ENCODE assay signal across 3 cellular contexts in the genomic region with DNA sequence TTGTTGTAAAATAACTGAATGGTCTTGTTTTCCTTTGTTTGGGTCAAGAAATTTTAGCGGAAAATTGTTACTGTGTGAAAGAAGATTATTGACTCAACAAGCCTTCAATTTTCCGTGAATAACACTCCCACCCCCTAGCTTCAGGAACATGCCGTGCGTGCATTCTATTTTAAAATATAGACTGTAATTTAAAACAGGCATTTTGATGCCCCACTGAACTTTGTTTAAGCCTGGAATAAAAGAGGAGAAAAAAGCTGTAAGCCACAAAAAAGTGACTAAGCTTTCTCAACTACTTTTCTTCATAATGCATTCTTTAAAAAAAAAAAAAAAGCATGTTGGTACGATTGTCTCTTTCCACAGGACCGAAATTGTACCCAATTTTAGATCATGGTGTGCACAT.
TF ChIP-seq lines count a peak whose summit lies in the region.

No MANE protein-coding gene starts in this region.

TF ChIP-seq in SK-N-SH, 30 proteins besides CTCF, POLR2A, EP300 and RAD21 (continued from another document):
- TF ChIP-seq, protein P1, sequence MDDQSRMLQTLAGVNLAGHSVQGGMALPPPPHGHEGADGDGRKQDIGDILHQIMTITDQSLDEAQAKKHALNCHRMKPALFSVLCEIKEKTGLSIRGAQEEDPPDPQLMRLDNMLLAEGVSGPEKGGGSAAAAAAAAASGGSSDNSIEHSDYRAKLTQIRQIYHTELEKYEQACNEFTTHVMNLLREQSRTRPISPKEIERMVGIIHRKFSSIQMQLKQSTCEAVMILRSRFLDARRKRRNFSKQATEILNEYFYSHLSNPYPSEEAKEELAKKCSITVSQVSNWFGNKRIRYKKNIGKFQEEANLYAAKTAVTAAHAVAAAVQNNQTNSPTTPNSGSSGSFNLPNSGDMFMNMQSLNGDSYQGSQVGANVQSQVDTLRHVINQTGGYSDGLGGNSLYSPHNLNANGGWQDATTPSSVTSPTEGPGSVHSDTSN (IDR thresholded peaks at IDR 0.05), result no peak
TF ChIP-seq in SK-N-SH: peak in this region for 0.

TF ChIP-seq in SK-N-SH treated with all-trans-retinoic acid at 6 μM for 48 hours, 23 proteins besides CTCF, POLR2A, EP300 and RAD21 (continued from another document):
- TF ChIP-seq, protein P2, sequence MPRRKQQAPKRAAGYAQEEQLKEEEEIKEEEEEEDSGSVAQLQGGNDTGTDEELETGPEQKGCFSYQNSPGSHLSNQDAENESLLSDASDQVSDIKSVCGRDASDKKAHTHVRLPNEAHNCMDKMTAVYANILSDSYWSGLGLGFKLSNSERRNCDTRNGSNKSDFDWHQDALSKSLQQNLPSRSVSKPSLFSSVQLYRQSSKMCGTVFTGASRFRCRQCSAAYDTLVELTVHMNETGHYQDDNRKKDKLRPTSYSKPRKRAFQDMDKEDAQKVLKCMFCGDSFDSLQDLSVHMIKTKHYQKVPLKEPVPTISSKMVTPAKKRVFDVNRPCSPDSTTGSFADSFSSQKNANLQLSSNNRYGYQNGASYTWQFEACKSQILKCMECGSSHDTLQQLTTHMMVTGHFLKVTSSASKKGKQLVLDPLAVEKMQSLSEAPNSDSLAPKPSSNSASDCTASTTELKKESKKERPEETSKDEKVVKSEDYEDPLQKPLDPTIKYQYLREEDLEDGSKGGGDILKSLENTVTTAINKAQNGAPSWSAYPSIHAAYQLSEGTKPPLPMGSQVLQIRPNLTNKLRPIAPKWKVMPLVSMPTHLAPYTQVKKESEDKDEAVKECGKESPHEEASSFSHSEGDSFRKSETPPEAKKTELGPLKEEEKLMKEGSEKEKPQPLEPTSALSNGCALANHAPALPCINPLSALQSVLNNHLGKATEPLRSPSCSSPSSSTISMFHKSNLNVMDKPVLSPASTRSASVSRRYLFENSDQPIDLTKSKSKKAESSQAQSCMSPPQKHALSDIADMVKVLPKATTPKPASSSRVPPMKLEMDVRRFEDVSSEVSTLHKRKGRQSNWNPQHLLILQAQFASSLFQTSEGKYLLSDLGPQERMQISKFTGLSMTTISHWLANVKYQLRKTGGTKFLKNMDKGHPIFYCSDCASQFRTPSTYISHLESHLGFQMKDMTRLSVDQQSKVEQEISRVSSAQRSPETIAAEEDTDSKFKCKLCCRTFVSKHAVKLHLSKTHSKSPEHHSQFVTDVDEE (CRISPR knock-in tag; IDR thresholded peaks at IDR 0.05), result no peak
- TF ChIP-seq ZNF565 (CRISPR knock-in tag; conservative IDR thresholded peaks at IDR 0.05; ENCODE audit: low read depth) (no peak), CSDC2 (CRISPR knock-in tag; IDR thresholded peaks at IDR 0.05) (no peak), OSR1 (CRISPR knock-in tag; IDR thresholded peaks at IDR 0.05) (no peak), ZFP3 (CRISPR knock-in tag; IDR thresholded peaks at IDR 0.05) (no peak), ZFP30 (CRISPR knock-in tag; IDR thresholded peaks at IDR 0.05) (no peak), ZC3H10 (CRISPR knock-in tag; IDR thresholded peaks at IDR 0.05) (no peak), ZNF70 (CRISPR knock-in tag; IDR thresholded peaks at IDR 0.05) (no peak), ZNF8 (CRISPR knock-in tag; IDR thresholded peaks at IDR 0.05) (no peak), TOX (CRISPR knock-in tag; IDR thresholded peaks at IDR 0.05; ENCODE audit: borderline replicate concordance) (no peak), ISL1 (CRISPR knock-in tag; IDR thresholded peaks at IDR 0.05) (no peak), ARNTL (CRISPR knock-in tag; IDR thresholded peaks at IDR 0.05; ENCODE audit: borderline replicate concordance, low read depth) (no peak)
- TF ChIP-seq, protein P3, sequence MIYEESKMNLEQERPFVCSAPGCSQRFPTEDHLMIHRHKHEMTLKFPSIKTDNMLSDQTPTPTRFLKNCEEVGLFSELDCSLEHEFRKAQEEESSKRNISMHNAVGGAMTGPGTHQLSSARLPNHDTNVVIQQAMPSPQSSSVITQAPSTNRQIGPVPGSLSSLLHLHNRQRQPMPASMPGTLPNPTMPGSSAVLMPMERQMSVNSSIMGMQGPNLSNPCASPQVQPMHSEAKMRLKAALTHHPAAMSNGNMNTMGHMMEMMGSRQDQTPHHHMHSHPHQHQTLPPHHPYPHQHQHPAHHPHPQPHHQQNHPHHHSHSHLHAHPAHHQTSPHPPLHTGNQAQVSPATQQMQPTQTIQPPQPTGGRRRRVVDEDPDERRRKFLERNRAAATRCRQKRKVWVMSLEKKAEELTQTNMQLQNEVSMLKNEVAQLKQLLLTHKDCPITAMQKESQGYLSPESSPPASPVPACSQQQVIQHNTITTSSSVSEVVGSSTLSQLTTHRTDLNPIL (CRISPR knock-in tag; IDR thresholded peaks at IDR 0.05; ENCODE audit: low read depth), result no peak
- TF ChIP-seq, protein P4, sequence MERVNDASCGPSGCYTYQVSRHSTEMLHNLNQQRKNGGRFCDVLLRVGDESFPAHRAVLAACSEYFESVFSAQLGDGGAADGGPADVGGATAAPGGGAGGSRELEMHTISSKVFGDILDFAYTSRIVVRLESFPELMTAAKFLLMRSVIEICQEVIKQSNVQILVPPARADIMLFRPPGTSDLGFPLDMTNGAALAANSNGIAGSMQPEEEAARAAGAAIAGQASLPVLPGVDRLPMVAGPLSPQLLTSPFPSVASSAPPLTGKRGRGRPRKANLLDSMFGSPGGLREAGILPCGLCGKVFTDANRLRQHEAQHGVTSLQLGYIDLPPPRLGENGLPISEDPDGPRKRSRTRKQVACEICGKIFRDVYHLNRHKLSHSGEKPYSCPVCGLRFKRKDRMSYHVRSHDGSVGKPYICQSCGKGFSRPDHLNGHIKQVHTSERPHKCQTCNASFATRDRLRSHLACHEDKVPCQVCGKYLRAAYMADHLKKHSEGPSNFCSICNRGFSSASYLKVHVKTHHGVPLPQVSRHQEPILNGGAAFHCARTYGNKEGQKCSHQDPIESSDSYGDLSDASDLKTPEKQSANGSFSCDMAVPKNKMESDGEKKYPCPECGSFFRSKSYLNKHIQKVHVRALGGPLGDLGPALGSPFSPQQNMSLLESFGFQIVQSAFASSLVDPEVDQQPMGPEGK (CRISPR knock-in tag; IDR thresholded peaks at IDR 0.05; ENCODE audit: borderline replicate concordance), result no peak
- TF ChIP-seq, protein P5, sequence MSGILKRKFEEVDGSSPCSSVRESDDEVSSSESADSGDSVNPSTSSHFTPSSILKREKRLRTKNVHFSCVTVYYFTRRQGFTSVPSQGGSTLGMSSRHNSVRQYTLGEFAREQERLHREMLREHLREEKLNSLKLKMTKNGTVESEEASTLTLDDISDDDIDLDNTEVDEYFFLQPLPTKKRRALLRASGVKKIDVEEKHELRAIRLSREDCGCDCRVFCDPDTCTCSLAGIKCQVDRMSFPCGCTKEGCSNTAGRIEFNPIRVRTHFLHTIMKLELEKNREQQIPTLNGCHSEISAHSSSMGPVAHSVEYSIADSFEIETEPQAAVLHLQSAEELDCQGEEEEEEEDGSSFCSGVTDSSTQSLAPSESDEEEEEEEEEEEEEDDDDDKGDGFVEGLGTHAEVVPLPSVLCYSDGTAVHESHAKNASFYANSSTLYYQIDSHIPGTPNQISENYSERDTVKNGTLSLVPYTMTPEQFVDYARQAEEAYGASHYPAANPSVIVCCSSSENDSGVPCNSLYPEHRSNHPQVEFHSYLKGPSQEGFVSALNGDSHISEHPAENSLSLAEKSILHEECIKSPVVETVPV (CRISPR knock-in tag; IDR thresholded peaks at IDR 0.05), result no peak

TF ChIP-seq in WTC11, 78 proteins besides CTCF, POLR2A, EP300 and RAD21 (continued from another document):
- no peak for TF ChIP-seq PRRX2 (CRISPR knock-in tag; IDR thresholded peaks at IDR 0.05)
- TF ChIP-seq, protein P6, sequence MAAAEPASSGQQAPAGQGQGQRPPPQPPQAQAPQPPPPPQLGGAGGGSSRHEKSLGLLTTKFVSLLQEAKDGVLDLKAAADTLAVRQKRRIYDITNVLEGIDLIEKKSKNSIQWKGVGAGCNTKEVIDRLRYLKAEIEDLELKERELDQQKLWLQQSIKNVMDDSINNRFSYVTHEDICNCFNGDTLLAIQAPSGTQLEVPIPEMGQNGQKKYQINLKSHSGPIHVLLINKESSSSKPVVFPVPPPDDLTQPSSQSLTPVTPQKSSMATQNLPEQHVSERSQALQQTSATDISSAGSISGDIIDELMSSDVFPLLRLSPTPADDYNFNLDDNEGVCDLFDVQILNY (CRISPR knock-in tag; IDR thresholded peaks at IDR 0.05), result no peak
- no peak for TF ChIP-seq EMX1 (CRISPR knock-in tag; IDR thresholded peaks at IDR 0.05)
- no peak for TF ChIP-seq ZNF121 (CRISPR knock-in tag; IDR thresholded peaks at IDR 0.05)
- TF ChIP-seq NFYB (CRISPR knock-in tag; conservative IDR thresholded peaks at IDR 0.05; ENCODE audit: low read depth), result no peak
- no peak for TF ChIP-seq NFE2L1 (CRISPR knock-in tag; IDR thresholded peaks at IDR 0.05)
